ENCODE assay signal across 19 cellular contexts in genomic region chr22:38126928-38127668, GRCh38. TPM values are rescaled to one million over a fixed set of nuclear protein-coding genes. Genes with fewer than 3 reads are reported as not detected.
DNase-seq lines count a peak whose midpoint lies in the region; ATAC-seq and TF ChIP-seq lines count a peak whose summit lies in the region.
"Had no signal": no experiment of that assay in that cellular context is flagged by ENCODE, and none has a peak within 500 bp of the region (broad histone marks: within the 10 kb centered on the region; RNA-seq: fewer than 3 reads in every experiment).

No MANE protein-coding gene starts in this region.

- peak overlapping the region; percentile 63 for H3K27ac ChIP-seq in BLaER1

- no peaks in the 10 kb centered on the region for H3K27me3 Mint-ChIP-seq in brain
- no peaks in the 10 kb centered on the region for H3K27me3 Mint-ChIP-seq in neural crest cell (ENCODE audit: low read depth)

- H3K36me3 Mint-ChIP-seq in brain (peaks cover 2% of the 10 kb centered on the region), neural crest cell (ENCODE audit: low read depth) (no peaks in the 10 kb centered on the region)

- H3K27ac Mint-ChIP-seq in brain: peak overlapping the region in 3 of 5 experiments; percentile 49 to 88 (median 72)
- H3K27ac Mint-ChIP-seq in neural crest cell (ENCODE audit: unreplicated experiment): peak overlapping the region; percentile 86
- H3K27ac Mint-ChIP-seq: CD8-positive, alpha-beta T cell had no signal

- no peaks in the 10 kb centered on the region; the same call in 1 of the 2 replicates for H4K20me1 ChIP-seq in BLaER1

- DNase-seq in NCI-H82 (lab: John Stamatoyannopoulos, UW): peak; percentile 78
- DNase-seq in neural crest cell (ENCODE audit: low read depth, low spot score): no peak
- no peak for DNase-seq in germinal center (ENCODE audit: low spot score)
- DNase-seq in G401 (ENCODE audit: low spot score): no peak
- DNase-seq: AML-193; CD8-positive, alpha-beta T cell; NCI-H1436 treated with DMSO at 0.1 percent for 48 hours; NCI-H2081 treated with DMSO at 0.1 percent for 48 hours; NCI-H2227 treated with DMSO at 0.1 percent for 48 hours; NCI-H524 treated with DMSO at 0.1 percent for 48 hours had no signal

- H3K4me1 Mint-ChIP-seq in brain: no peaks in the 10 kb centered on the region
- H3K4me1 Mint-ChIP-seq in neural crest cell: peaks cover 4% of the 10 kb centered on the region

- peaks cover 78% of the 10 kb centered on the region for H3K4me1 ChIP-seq in BLaER1

- peak overlapping the region; percentile 65 for H3K9ac ChIP-seq in BLaER1

- H3K4me3 ChIP-seq in BLaER1: peak overlapping the region; percentile 27; the same call in 1 of the 2 replicates

- H3K4me2 ChIP-seq in BLaER1: peak overlapping the region; percentile 92

- no peaks in the 10 kb centered on the region for H3K9me3 ChIP-seq in BLaER1

- H3K27me3 ChIP-seq in BLaER1: no peaks in the 10 kb centered on the region

- TF ChIP-seq CTCF in brain (conservative IDR thresholded peaks at IDR 0.05) (no peak), neural crest cell (conservative IDR thresholded peaks at IDR 0.05) (no peak)

- in situ Hi-C loops in G401 (cut with HindIII; ENCODE audit: low sequenced_read_pairs): no loop called here

- H3K36me3 ChIP-seq in BLaER1: peaks cover 41% of the 10 kb centered on the region

- H3K9me3 Mint-ChIP-seq in brain: no peaks in the 10 kb centered on the region
- H3K9me3 Mint-ChIP-seq in neural crest cell: no peaks in the 10 kb centered on the region
- H3K9me3 Mint-ChIP-seq: CD8-positive, alpha-beta T cell had no signal

- H3K4me3 Mint-ChIP-seq in brain: no peak overlapping the region
- H3K4me3 Mint-ChIP-seq in neural crest cell: no peak overlapping the region
- H3K4me3 Mint-ChIP-seq: CD8-positive, alpha-beta T cell had no signal

- ATAC-seq in GM18861 (IDR thresholded peaks at IDR 0.05; ENCODE audit: unreplicated experiment): no peak
- no peak for ATAC-seq in GM18858 (IDR thresholded peaks at IDR 0.05; ENCODE audit: unreplicated experiment)
- ATAC-seq: CD8-positive, alpha-beta T cell; HCT116 had no signal

RNA-seq across cellular contexts. Expression of gene BAIAP2L2, which starts 16.6 kb away (rescaled TPM):
- 2.6 TPM for polyA plus RNA-seq in brain (ENCODE audit: insufficient read depth, low read depth, low replicate concordance)
- total RNA-seq in neural crest cell: 0.51 and 0.52 TPM in 2 replicates
- total RNA-seq in G401 (2014; rRNA removed; shearing (Covaris generic)): 0.20 and 0.55 TPM in 2 replicates
- total RNA-seq: HT1080 had no signal

RNA-seq across cellular contexts. Expression of gene SLC16A8, which starts 43.1 kb away (rescaled TPM):
- polyA plus RNA-seq in brain (ENCODE audit: insufficient read depth, low read depth, low replicate concordance): 1.2 TPM
- total RNA-seq in neural crest cell: 0.26 TPM in 1 of 2 replicates, not detected in the other
- total RNA-seq in G401 (2014; rRNA removed; shearing (Covaris generic)): not detected in 2 replicates
- total RNA-seq: A673; CD8-positive, alpha-beta T cell; HT1080; OCI-LY7; RPMI7951 had no signal

RNA-seq across cellular contexts. Expression of gene PLA2G6, which starts 54.5 kb away (rescaled TPM):
- 30.3 TPM for polyA plus RNA-seq in brain (ENCODE audit: insufficient read depth, low read depth, low replicate concordance)
- total RNA-seq in neural crest cell: 11.0 and 14.6 TPM in 2 replicates
- total RNA-seq in G401 (2014; rRNA removed; shearing (Covaris generic)): 11.4 TPM in 2 replicates
